Comparison of ENCODE assay signal across 27 cellular contexts in genomic region chr3:46375214-46375613, GRCh38. TPM values are rescaled to one million over a fixed set of nuclear protein-coding genes. Genes with fewer than 3 reads are reported as not detected.
DNase-seq lines count a peak whose midpoint lies in the region; ATAC-seq and TF ChIP-seq lines count a peak whose summit lies in the region.
"Had no signal": no experiment of that assay in that cellular context is flagged by ENCODE, and none has a peak within 500 bp of the region (broad histone marks: within the 10 kb centered on the region; RNA-seq: fewer than 3 reads in every experiment).

No MANE protein-coding gene starts in this region.

- peak overlapping the region; percentile 77 for H3K27ac ChIP-seq in DND-41 (ENCODE audit: low read length)
- H3K27ac ChIP-seq: breast epithelium, gastroesophageal sphincter, lower lobe of right lung had no signal

- H3K4me1 ChIP-seq in DND-41 (ENCODE audit: insufficient read depth, low read length) = peaks cover 77% of the 10 kb centered on the region
- H3K4me1 ChIP-seq: breast epithelium, gastroesophageal sphincter had no signal

- H3K4me1 Mint-ChIP-seq in activated T-cell treated with anti-CD3 and anti-CD28 coated beads, Interleukin-2, amount 50 U/mL, for 4 hours (ENCODE audit: low read depth) = peaks cover 56% of the 10 kb centered on the region
- H3K4me1 Mint-ChIP-seq in T-helper 2 cell treated with Interferon-gamma antibody and Interleukin-4, amounts not matched to agents 5 μg/mL and 100 μg/mL, for 36 hours (ENCODE audit: low read depth) = peaks cover 42% of the 10 kb centered on the region
- peaks cover 33 to 39% of the 10 kb centered on the region in 2 donors for H3K4me1 Mint-ChIP-seq in natural killer cell

- H3K79me2 ChIP-seq in DND-41 (ENCODE audit: insufficient read depth, low read length) = no peaks in the 10 kb centered on the region

- no peaks in the 10 kb centered on the region for H3K27me3 ChIP-seq in DND-41 (ENCODE audit: insufficient read depth, low read length, poor library complexity)
- H3K27me3 ChIP-seq: Peyer's patch had no signal

- no peaks in the 10 kb centered on the region for H3K9me3 Mint-ChIP-seq in activated T-cell treated with anti-CD3 and anti-CD28 coated beads, Interleukin-2, amount 50 U/mL, for 4 hours
- H3K9me3 Mint-ChIP-seq in T-helper 2 cell treated with Interferon-gamma antibody and Interleukin-4, amounts not matched to agents 5 μg/mL and 100 μg/mL, for 36 hours = no peaks in the 10 kb centered on the region
- H3K9me3 Mint-ChIP-seq in natural killer cell = no peaks in the 10 kb centered on the region
- H3K9me3 Mint-ChIP-seq: nephron, WTC11 had no signal

- H3K9ac ChIP-seq in DND-41 (ENCODE audit: low read depth, low read length) = peak overlapping the region; percentile 27

- no peaks in the 10 kb centered on the region for H3K36me3 Mint-ChIP-seq in activated T-cell treated with anti-CD3 and anti-CD28 coated beads, Interleukin-2, amount 50 U/mL, for 4 hours (ENCODE audit: insufficient read depth)
- peaks cover 2% of the 10 kb centered on the region for H3K36me3 Mint-ChIP-seq in T-helper 2 cell treated with Interferon-gamma antibody and Interleukin-4, amounts not matched to agents 5 μg/mL and 100 μg/mL, for 36 hours (ENCODE audit: low read depth)
- no peaks in the 10 kb centered on the region for H3K36me3 Mint-ChIP-seq in natural killer cell
- H3K36me3 Mint-ChIP-seq: WTC11 had no signal

- no peaks in the 10 kb centered on the region for H4K20me1 ChIP-seq in DND-41 (ENCODE audit: insufficient read depth, low read length)

- no peaks in the 10 kb centered on the region for H3K36me3 ChIP-seq in DND-41 (ENCODE audit: insufficient read depth, low read length)
- H3K36me3 ChIP-seq: breast epithelium, gastroesophageal sphincter, lower lobe of right lung, Peyer's patch had no signal

- H3K9me3 ChIP-seq in DND-41 (ENCODE audit: insufficient read depth, low read length, severe bottlenecking) = no peaks in the 10 kb centered on the region
- H3K9me3 ChIP-seq: breast epithelium, gastroesophageal sphincter, lower lobe of right lung, Peyer's patch had no signal

- intact Hi-C loops in natural killer cell (cut with micrococcal nuclease) = loop anchor here (5.0 kb wide), 1 partner anchor 288 kb away; no protein-coding TSS in a partner anchor

- ATAC-seq in activated T-cell treated with anti-CD3 and anti-CD28 coated beads, Interleukin-2, amount 50 U/mL, for 4 hours = peak; percentile 64 to 73
- 0 out of 3 replicates have a peak, but pooled peaks have one; percentile 8 for ATAC-seq in DND-41 (ENCODE audit: insufficient read depth, low read depth)
- ATAC-seq in natural killer cell = no peak
- ATAC-seq in GM21423 (IDR thresholded peaks at IDR 0.05; ENCODE audit: unreplicated experiment) = no peak
- ATAC-seq: gastroesophageal sphincter, lower lobe of right lung, WTC11 had no signal

- no peak for TF ChIP-seq CTCF in DND-41 (IDR thresholded peaks at IDR 0.05; ENCODE audit: borderline replicate concordance, extremely low read depth, low read length, poor library complexity, severe bottlenecking)
- no peak for TF ChIP-seq CTCF in natural killer cell (IDR thresholded peaks at IDR 0.05)

- H3K27me3 Mint-ChIP-seq in activated T-cell treated with anti-CD3 and anti-CD28 coated beads, Interleukin-2, amount 50 U/mL, for 4 hours (ENCODE audit: low read depth) = no peaks in the 10 kb centered on the region
- peaks cover 50% of the 10 kb centered on the region for H3K27me3 Mint-ChIP-seq in T-helper 2 cell treated with Interferon-gamma antibody and Interleukin-4, amounts not matched to agents 5 μg/mL and 100 μg/mL, for 36 hours (ENCODE audit: low read depth)
- H3K27me3 Mint-ChIP-seq in natural killer cell (ENCODE audit: low read depth in 2 of 2) = peaks cover 6 to 13% of the 10 kb centered on the region in 2 donors

- H3K27ac Mint-ChIP-seq in T-helper 2 cell treated with Interferon-gamma antibody and Interleukin-4, amounts not matched to agents 5 μg/mL and 100 μg/mL, for 36 hours = no peak overlapping the region
- peak overlapping the region; percentile 5 to 58 for H3K27ac Mint-ChIP-seq in natural killer cell
- H3K27ac Mint-ChIP-seq: nephron, WTC11 had no signal

- no peak for DNase-seq in activated T-cell treated with anti-CD3 and anti-CD28 coated beads, Interleukin-2, amount 50 U/mL, for 4 hours
- no peak for DNase-seq in activated T-cell treated with anti-CD3 and anti-CD28 coated beads, Interleukin-2, amount 50 U/mL, for 48 hours
- DNase-seq in DND-41 (no peak), natural killer cell (no peak), SK-N-DZ (ENCODE audit: low spot score) (no peak)
- DNase-seq in T-helper 2 cell treated with Interferon-gamma antibody and Interleukin-4, amounts not matched to agents 5 μg/mL and 100 μg/mL, for 36 hours (ENCODE audit: low spot score) = no peak
- no peak for DNase-seq in stimulated activated naive CD4-positive, alpha-beta T cell treated with Interleukin-2 at 50 U/mL for 16 hours (lab: John Stamatoyannopoulos, UW)
- DNase-seq: activated naive CD4-positive, alpha-beta T cell treated with Interleukin-2 at 50 U/mL for 16 hours; activated T-cell treated with anti-CD3 and anti-CD28 coated beads, Interleukin-2, amount 50 U/mL, for 1 hour; Calu3; lower lobe of right lung; NCI-H1092; NCI-H1694 treated with DMSO at 0.1 percent for 48 hours; NCI-H446 treated with DMSO at 0.1 percent for 48 hours; NCI-H774; SIG-M5; stimulated activated CD4-positive, alpha-beta T cell treated with anti-CD3 and anti-CD28 coated beads, Interleukin-4, amount 100 ng/mL, for 1 hour; substantia nigra; trophoblast cell had no signal

- H3K4me3 ChIP-seq in DND-41 (ENCODE audit: low read depth in 1 of 2, low read length in 2 of 2) = no peak overlapping the region
- H3K4me3 ChIP-seq: breast epithelium, gastroesophageal sphincter, lower lobe of right lung, Peyer's patch had no signal

- H3K4me2 ChIP-seq in DND-41 (ENCODE audit: insufficient read depth, low read length) = peak overlapping the region; percentile 45

- peak overlapping the region; percentile 22 for H3K4me3 Mint-ChIP-seq in activated T-cell treated with anti-CD3 and anti-CD28 coated beads, Interleukin-2, amount 50 U/mL, for 4 hours
- H3K4me3 Mint-ChIP-seq in T-helper 2 cell treated with Interferon-gamma antibody and Interleukin-4, amounts not matched to agents 5 μg/mL and 100 μg/mL, for 36 hours = peak overlapping the region; percentile 8
- no peak overlapping the region for H3K4me3 Mint-ChIP-seq in natural killer cell
- H3K4me3 Mint-ChIP-seq: nephron, WTC11 had no signal

- H2AFZ ChIP-seq in DND-41 (ENCODE audit: low read depth, low read length) = peak overlapping the region; percentile 22; the same call in 1 of the 2 replicates

RNA-seq across cellular contexts. Expression of gene CCR5, which starts 4.5 kb away (rescaled TPM):
- 1 to 10 TPM; 1.2 to 7.2 (median 2.2) TPM for total RNA-seq in activated T-cell treated with anti-CD3 and anti-CD28 coated beads, Interleukin-2, amount 50 U/mL, for 4 hours
- total RNA-seq in natural killer cell = 1 to 10 TPM in 2 of 3 donors, under 1 TPM in 1; 0.59 to 7.6 (median 1.0) TPM
- not detected in 2 replicates for polyA plus RNA-seq in SK-N-DZ (2014; cell fraction: cytosol; rRNA removed)
- polyA plus RNA-seq in SK-N-DZ (2014; cell fraction: nucleus; rRNA removed) = not detected in 2 replicates
- total RNA-seq: A673, Calu3, WTC11 had no signal

RNA-seq across cellular contexts. Expression of gene CCR2, which starts 21.3 kb away (rescaled TPM):
- 1 to 10 TPM in 1 of 3 donors, under 1 TPM in 2; 0.18 to 1.4 (median 0.41) TPM for total RNA-seq in activated T-cell treated with anti-CD3 and anti-CD28 coated beads, Interleukin-2, amount 50 U/mL, for 4 hours
- 1 to 10 TPM in 2 of 3 donors, under 1 TPM in 1; 0.21 to 9.8 (median 1.7) TPM for total RNA-seq in natural killer cell
- not detected in 2 replicates for polyA plus RNA-seq in SK-N-DZ (2014; cell fraction: cytosol; rRNA removed)
- polyA plus RNA-seq in SK-N-DZ (2014; cell fraction: nucleus; rRNA removed) = not detected in 2 replicates
- total RNA-seq: A673, Calu3, WTC11 had no signal
- polyA plus RNA-seq: fibroblast of lung had no signal

RNA-seq across cellular contexts. Expression of gene CCRL2, which starts 31.8 kb away (rescaled TPM):
- 1 to 10 TPM in 1 of 3 donors, under 1 TPM in 2; 0.43 to 1.3 (median 0.76) TPM for total RNA-seq in activated T-cell treated with anti-CD3 and anti-CD28 coated beads, Interleukin-2, amount 50 U/mL, for 4 hours
- 1 to 10 TPM; 3.0 to 4.6 (median 3.8) TPM for total RNA-seq in natural killer cell
- polyA plus RNA-seq in SK-N-DZ (2014; cell fraction: cytosol; rRNA removed) = not detected in 2 replicates
- not detected in 2 replicates for polyA plus RNA-seq in SK-N-DZ (2014; cell fraction: nucleus; rRNA removed)
- total RNA-seq: A673, Calu3, WTC11 had no signal

Comparison
In these comparisons a context has a peak if more than half of its experiments do, and no peak if none do; other contexts are left out.
1. ATAC-seq: peak in activated T-cell treated with anti-CD3 and anti-CD28 coated beads, Interleukin-2, amount 50 U/mL, for 4 hours (2 of 2) and DND-41 (single experiment); none in natural killer cell (0 of 3) and GM21423 (single experiment).